ENCODE assay signal across 10 cellular contexts in genomic region chr3:36906504-36907149, GRCh38. TPM values are rescaled to one million over a fixed set of nuclear protein-coding genes. Genes with fewer than 3 reads are reported as not detected.
DNase-seq lines count a peak whose midpoint lies in the region; ATAC-seq, FAIRE-seq and TF ChIP-seq lines count a peak whose summit lies in the region.
"Had no signal": no experiment of that assay in that cellular context is flagged by ENCODE, and none has a peak within 500 bp of the region (broad histone marks: within the 10 kb centered on the region; RNA-seq: fewer than 3 reads in every experiment).

No MANE protein-coding gene starts in this region.

- peak; percentile 38 for ATAC-seq in Right ventricle myocardium superior (ENCODE audit: poor library complexity)
- no peak for ATAC-seq in upper lobe of right lung
- ATAC-seq: HCT116 had no signal

- no peaks in the 10 kb centered on the region for H3K36me3 ChIP-seq in hepatocyte (replicated peaks; ENCODE audit: insufficient read depth, low read depth)
- H3K36me3 ChIP-seq in upper lobe of right lung: peaks cover 15% of the 10 kb centered on the region

- no peaks in the 10 kb centered on the region for H3K27me3 Mint-ChIP-seq in activated naive CD8-positive, alpha-beta T cell
- H3K27me3 Mint-ChIP-seq: brain had no signal

- H3K4me3 Mint-ChIP-seq in activated naive CD8-positive, alpha-beta T cell: peak overlapping the region; percentile 77
- H3K4me3 Mint-ChIP-seq: brain had no signal

- 66% methylated on average over 2 of the region's 2 CpGs for WGBS in hepatocyte (ENCODE audit: low lambda C conversion rate, missing lambda C conversion rate)

- no peaks in the 10 kb centered on the region for H3K9me3 ChIP-seq in hepatocyte (ENCODE audit: low read depth)
- H3K9me3 ChIP-seq in upper lobe of right lung: no peaks in the 10 kb centered on the region

- no peak overlapping the region for H3K4me2 ChIP-seq in hepatocyte

- H3K27ac Mint-ChIP-seq in activated naive CD8-positive, alpha-beta T cell: peak overlapping the region; percentile 87
- H3K27ac Mint-ChIP-seq: brain had no signal

- H3K4me1 ChIP-seq in hepatocyte (ENCODE audit: insufficient read depth) (peaks cover 14% of the 10 kb centered on the region), upper lobe of right lung (peaks cover 21% of the 10 kb centered on the region)

- H3K9me2 ChIP-seq in hepatocyte (replicated peaks; ENCODE audit: insufficient read depth): no peaks in the 10 kb centered on the region

- H3K27ac ChIP-seq in hepatocyte (peak overlapping the region; percentile 77), upper lobe of right lung (peak overlapping the region; percentile 89)

- TF ChIP-seq CTCF in hepatocyte (IDR thresholded peaks at IDR 0.05; ENCODE audit: poor library complexity) (no peak), upper lobe of right lung (IDR thresholded peaks at IDR 0.05) (no peak)

- H4K20me1 ChIP-seq in hepatocyte (ENCODE audit: insufficient read depth, poor library complexity, severe bottlenecking): no peaks in the 10 kb centered on the region

- intact Hi-C loops in Right ventricle myocardium superior (cut with DNase I) (no loop called here), cardiac septum (cut with DNase I) (loop anchor here (10.0 kb wide), 1 partner anchor 308 kb away; no protein-coding TSS in a partner anchor), upper lobe of right lung (cut with DNase I) (no loop called here)

- peaks cover 74% of the 10 kb centered on the region for H3K4me1 Mint-ChIP-seq in activated naive CD8-positive, alpha-beta T cell (ENCODE audit: low read depth)

- DNase-seq in Right ventricle myocardium superior (no peak), cardiac septum (ENCODE audit: low spot score) (no peak), hepatocyte (ENCODE audit: low spot score) (no peak), upper lobe of right lung (no peak), urothelium cell line (ENCODE audit: low spot score) (no peak), ureter (ENCODE audit: low spot score) (no peak), AML-193 (lab: John Stamatoyannopoulos, UW) (no peak)

- no peak overlapping the region for H3K4me3 ChIP-seq in hepatocyte
- peak overlapping the region; percentile 67 for H3K4me3 ChIP-seq in upper lobe of right lung

- H3K79me2 ChIP-seq in hepatocyte: peaks cover 4% of the 10 kb centered on the region

- H3K36me3 Mint-ChIP-seq in activated naive CD8-positive, alpha-beta T cell: peaks cover 5% of the 10 kb centered on the region
- H3K36me3 Mint-ChIP-seq: brain had no signal

- no peak overlapping the region for H2AFZ ChIP-seq in hepatocyte

- no peaks in the 10 kb centered on the region for H3K27me3 ChIP-seq in hepatocyte
- no peaks in the 10 kb centered on the region for H3K27me3 ChIP-seq in upper lobe of right lung

- FAIRE-seq in urothelium cell line (lab: Jason Lieb, UNC): no peak

- H3K9me3 Mint-ChIP-seq in activated naive CD8-positive, alpha-beta T cell (ENCODE audit: low read depth): no peaks in the 10 kb centered on the region
- H3K9me3 Mint-ChIP-seq: brain had no signal

RNA-seq across cellular contexts. Expression of gene TRANK1, which starts 38.2 kb away (rescaled TPM):
- 3.4 TPM for total RNA-seq in Right ventricle myocardium superior
- total RNA-seq in cardiac septum: 6.3 TPM
- total RNA-seq in hepatocyte: 16.7 and 19.9 TPM in 2 replicates
- 8.5 and 9.4 TPM in 2 replicates for polyA plus RNA-seq in hepatocyte
- 38.5 TPM for total RNA-seq in upper lobe of right lung
- 29.2 TPM for total RNA-seq in ureter
